In the genomic region with DNA sequence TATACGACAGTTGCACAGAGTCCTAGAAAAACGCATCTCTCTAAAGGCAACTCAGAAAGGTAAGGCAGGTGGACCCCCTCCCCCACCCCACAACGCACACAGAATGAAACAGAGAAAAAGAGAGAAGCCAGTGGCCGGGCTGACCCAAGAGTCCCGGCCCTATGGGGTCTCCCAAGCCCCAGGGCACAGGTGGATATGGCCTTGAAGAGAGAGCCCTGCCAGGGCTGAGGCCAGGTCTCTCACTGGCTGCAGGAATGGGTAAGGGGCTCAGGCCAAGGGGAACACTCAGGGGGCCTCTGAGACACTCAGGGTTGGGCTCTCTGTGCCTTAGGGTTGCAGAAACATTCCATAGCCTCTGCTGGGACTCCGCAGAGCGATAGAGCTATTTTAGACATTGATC, we compare ENCODE assay signal across 16 cellular contexts.
DNase-seq lines count a peak whose midpoint lies in the region; ATAC-seq and TF ChIP-seq lines count a peak whose summit lies in the region.
"Had no signal": no experiment of that assay in that cellular context is flagged by ENCODE, and none has a peak within 500 bp of the region (broad histone marks: within the 10 kb centered on the region; RNA-seq: fewer than 3 reads in every experiment).

No MANE protein-coding gene starts in this region.

- H3K4me2 ChIP-seq in osteoblast (ENCODE audit: insufficient read depth, low read length), result no peak overlapping the region

- peaks cover 12% of the 10 kb centered on the region for H3K27me3 ChIP-seq in endodermal cell (ENCODE audit: control insufficient read depth, insufficient read depth, low read length, poor library complexity, severe bottlenecking)
- H3K27me3 ChIP-seq in osteoblast (ENCODE audit: insufficient read depth, low read length), result peaks cover 12% of the 10 kb centered on the region
- no peaks in the 10 kb centered on the region for H3K27me3 ChIP-seq in upper lobe of right lung
- H3K27me3 ChIP-seq: BE2C had no signal

- H3K9me3 ChIP-seq in endodermal cell (ENCODE audit: control insufficient read depth, low read length) (no peaks in the 10 kb centered on the region), osteoblast (ENCODE audit: low read depth, low read length) (no peaks in the 10 kb centered on the region), upper lobe of right lung (no peaks in the 10 kb centered on the region)
- H3K9me3 ChIP-seq: BE2C, Caco-2 had no signal

- no peak overlapping the region for H3K4me3 Mint-ChIP-seq in natural killer cell treated with Interleukin-12 subunit alpha and Interleukin-12 subunit beta and Interleukin-15 and Interleukin-18, amount 100 ng/mL, for 72 hours
- H3K4me3 Mint-ChIP-seq in natural killer cell, result no peak overlapping the region
- no peak overlapping the region for H3K4me3 Mint-ChIP-seq in endodermal cell
- H3K4me3 Mint-ChIP-seq: CD8-positive, alpha-beta T cell had no signal

- H4K20me1 ChIP-seq in osteoblast (ENCODE audit: insufficient read depth, low read length), result no peaks in the 10 kb centered on the region

- H3K4me3 ChIP-seq in endodermal cell (ENCODE audit: low read length) (no peak overlapping the region), osteoblast (ENCODE audit: insufficient read depth, low read length) (no peak overlapping the region), upper lobe of right lung (no peak overlapping the region)

- H3K9me3 Mint-ChIP-seq in natural killer cell treated with Interleukin-12 subunit alpha and Interleukin-12 subunit beta and Interleukin-15 and Interleukin-18, amount 100 ng/mL, for 72 hours, result no peaks in the 10 kb centered on the region
- H3K9me3 Mint-ChIP-seq in natural killer cell (no peaks in the 10 kb centered on the region), endodermal cell (no peaks in the 10 kb centered on the region)
- H3K9me3 Mint-ChIP-seq: CD8-positive, alpha-beta T cell had no signal

- peak; percentile 23 for DNase-seq in natural killer cell treated with Interleukin-12 subunit alpha and Interleukin-12 subunit beta and Interleukin-15 and Interleukin-18, amount 100 ng/mL, for 72 hours (ENCODE audit: low spot score)
- DNase-seq in natural killer cell (no peak), endodermal cell (peak; percentile 24), osteoblast (ENCODE audit: insufficient read length, low spot score, missing footprints) (peak; percentile 74), upper lobe of right lung (peak; percentile 34), COLO668 (lab: John Stamatoyannopoulos, UW; ENCODE audit: unreplicated experiment) (no peak), AML-193 (lab: John Stamatoyannopoulos, UW) (no peak)
- DNase-seq in activated T-cell treated with anti-CD3 and anti-CD28 coated beads, Interleukin-2, amount 50 U/mL, for 1 hour, result no peak
- DNase-seq: CD8-positive, alpha-beta T cell; DMS53; GF-D8 had no signal

- ATAC-seq in natural killer cell treated with Interleukin-12 subunit alpha and Interleukin-12 subunit beta and Interleukin-15 and Interleukin-18, amount 100 ng/mL, for 72 hours, result no peak
- no peak for ATAC-seq in natural killer cell
- no peak for ATAC-seq in upper lobe of right lung
- ATAC-seq: CD8-positive, alpha-beta T cell; HCT116; HepG2 had no signal

- H3K79me2 ChIP-seq in osteoblast (ENCODE audit: insufficient read depth, low read length), result no peaks in the 10 kb centered on the region

- TF ChIP-seq CTCF in natural killer cell (IDR thresholded peaks at IDR 0.05), result no peak
- no peak for TF ChIP-seq CTCF in endodermal cell (conservative IDR thresholded peaks at IDR 0.05)
- TF ChIP-seq CTCF in osteoblast (IDR thresholded peaks at IDR 0.05; ENCODE audit: extremely low read depth, low read depth, low read length), result no peak
- no peak for TF ChIP-seq CTCF in upper lobe of right lung (IDR thresholded peaks at IDR 0.05)

- H3K27ac ChIP-seq in endodermal cell (ENCODE audit: low read depth, low read length) (no peak overlapping the region), osteoblast (ENCODE audit: low read depth, low read length) (no peak overlapping the region), upper lobe of right lung (no peak overlapping the region)
- H3K27ac ChIP-seq: C4-2B had no signal

- 87 to 100% methylated on average over 3 to 7 of the region's 7 CpGs for WGBS in endodermal cell (ENCODE audit: insufficient coverage in 1 of 2, insufficient read length in 1 of 2), 2 experiments

- peaks cover 18% of the 10 kb centered on the region in 2 donors for H3K4me1 Mint-ChIP-seq in natural killer cell treated with Interleukin-12 subunit alpha and Interleukin-12 subunit beta and Interleukin-15 and Interleukin-18, amount 100 ng/mL, for 72 hours (ENCODE audit: low read depth in 2 of 2)
- H3K4me1 Mint-ChIP-seq in natural killer cell (peaks cover 17 to 25% of the 10 kb centered on the region in 2 donors), endodermal cell (peaks cover 28% of the 10 kb centered on the region)

- no peaks in the 10 kb centered on the region for H3K36me3 ChIP-seq in endodermal cell (ENCODE audit: control insufficient read depth, insufficient read depth, low read length)
- no peaks in the 10 kb centered on the region for H3K36me3 ChIP-seq in osteoblast (ENCODE audit: insufficient read depth, low read length)
- H3K36me3 ChIP-seq in upper lobe of right lung, result no peaks in the 10 kb centered on the region

- H3K4me1 ChIP-seq in endodermal cell (ENCODE audit: control insufficient read depth, insufficient read depth, low read length), result no peaks in the 10 kb centered on the region
- H3K4me1 ChIP-seq in osteoblast (ENCODE audit: insufficient read depth, low read length), result no peaks in the 10 kb centered on the region
- no peaks in the 10 kb centered on the region for H3K4me1 ChIP-seq in upper lobe of right lung

- intact Hi-C loops in natural killer cell (cut with micrococcal nuclease), result no loop called here
- intact Hi-C loops in upper lobe of right lung (cut with DNase I), result loop anchor here (10.0 kb wide), 1 partner anchor 101 kb away; no protein-coding TSS in a partner anchor

- no peaks in the 10 kb centered on the region for H3K27me3 Mint-ChIP-seq in natural killer cell treated with Interleukin-12 subunit alpha and Interleukin-12 subunit beta and Interleukin-15 and Interleukin-18, amount 100 ng/mL, for 72 hours
- H3K27me3 Mint-ChIP-seq in natural killer cell (ENCODE audit: low read depth in 2 of 2) (peaks cover 0 to 2% of the 10 kb centered on the region in 2 donors), endodermal cell (ENCODE audit: insufficient read depth) (peaks cover 2% of the 10 kb centered on the region)

- no peaks in the 10 kb centered on the region for H3K36me3 Mint-ChIP-seq in natural killer cell treated with Interleukin-12 subunit alpha and Interleukin-12 subunit beta and Interleukin-15 and Interleukin-18, amount 100 ng/mL, for 72 hours
- H3K36me3 Mint-ChIP-seq in natural killer cell, result no peaks in the 10 kb centered on the region
- H3K36me3 Mint-ChIP-seq in endodermal cell (ENCODE audit: low read depth), result no peaks in the 10 kb centered on the region
- H3K36me3 Mint-ChIP-seq: CD8-positive, alpha-beta T cell had no signal

- no peak overlapping the region for H2AFZ ChIP-seq in osteoblast (ENCODE audit: low read length)

- H3K9ac ChIP-seq in endodermal cell (ENCODE audit: extremely low read depth, low read length, poor library complexity, severe bottlenecking), result no peak overlapping the region

- no peak overlapping the region for H3K27ac Mint-ChIP-seq in natural killer cell treated with Interleukin-12 subunit alpha and Interleukin-12 subunit beta and Interleukin-15 and Interleukin-18, amount 100 ng/mL, for 72 hours
- H3K27ac Mint-ChIP-seq in natural killer cell (no peak overlapping the region), endodermal cell (no peak overlapping the region)
- H3K27ac Mint-ChIP-seq: CD8-positive, alpha-beta T cell had no signal

Comparison
In these comparisons a context has a peak if more than half of its experiments do, and no peak if none do; other contexts are left out.
1. DNase-seq: peak in natural killer cell treated with Interleukin-12 subunit alpha and Interleukin-12 subunit beta and Interleukin-15 and Interleukin-18, amount 100 ng/mL, for 72 hours (single experiment), endodermal cell (single experiment), osteoblast (single experiment) and upper lobe of right lung (single experiment); none in natural killer cell (single experiment), COLO668 (single experiment), AML-193 (0 of 2) and activated T-cell treated with anti-CD3 and anti-CD28 coated beads, Interleukin-2, amount 50 U/mL, for 1 hour (single experiment).